17 cellular contexts compared by ENCODE assay signal in genomic region chr9:120486347-120486746, GRCh38.
DNase-seq lines count a peak whose midpoint lies in the region; FAIRE-seq and TF ChIP-seq lines count a peak whose summit lies in the region.
"Had no signal": no experiment of that assay in that cellular context is flagged by ENCODE, and none has a peak within 500 bp of the region (broad histone marks: within the 10 kb centered on the region; RNA-seq: fewer than 3 reads in every experiment).

No MANE protein-coding gene starts in this region.

- no peak overlapping the region for H2AFZ ChIP-seq in mesenchymal stem cell (ENCODE audit: low read depth, low read length)

- H3K4ac ChIP-seq in mesenchymal stem cell (ENCODE audit: low read depth in 1 of 2, low read length in 2 of 2), result no peak overlapping the region

- H2BK12ac ChIP-seq in mesenchymal stem cell (ENCODE audit: low read length in 2 of 2), result no peak overlapping the region

- no peak overlapping the region for H2AK5ac ChIP-seq in mesenchymal stem cell (ENCODE audit: low read length, severe bottlenecking)

- FAIRE-seq in bronchial epithelial cell (lab: Jason Lieb, UNC), result no peak
- FAIRE-seq: frontal cortex had no signal

- H3K27ac ChIP-seq in mesenchymal stem cell (ENCODE audit: low read length, poor library complexity, severe bottlenecking), result no peak overlapping the region
- H3K27ac ChIP-seq in esophagus squamous epithelium, result peak overlapping the region in 2 of 4 donors; percentile 1 to 51

- H3K4me2 ChIP-seq in mesenchymal stem cell (ENCODE audit: low read length, poor library complexity, severe bottlenecking), result no peak overlapping the region

- TF ChIP-seq CTCF in bronchial epithelial cell (IDR thresholded peaks at IDR 0.05; ENCODE audit: insufficient read depth, low read length, severe bottlenecking) (no peak), esophagus squamous epithelium (IDR thresholded peaks at IDR 0.05) (no peak), lower leg skin (IDR thresholded peaks at IDR 0.05) (no peak)

- WGBS in mesenchymal stem cell, result 93% methylated on average over 4 of the region's 4 CpGs
- WGBS in esophagus squamous epithelium, 2 donors, result 55 to 68% methylated on average over 4 of the region's 4 CpGs
- WGBS in lower leg skin, 2 donors, result 42% methylated on average over 4 of the region's 4 CpGs

- H3K9ac ChIP-seq in mesenchymal stem cell (ENCODE audit: low read length), result peak overlapping the region; percentile 44

- H3K9me3 ChIP-seq in mesenchymal stem cell (ENCODE audit: control insufficient read depth, low read length) (no peaks in the 10 kb centered on the region), esophagus squamous epithelium (no peaks in the 10 kb centered on the region)

- H3K4me1 ChIP-seq in mesenchymal stem cell (ENCODE audit: control insufficient read depth, insufficient read depth, low read depth, low read length) (no peaks in the 10 kb centered on the region), esophagus squamous epithelium (peaks cover 4 to 27% (median 11%) of the 10 kb centered on the region in 3 donors)

- H3K79me1 ChIP-seq in mesenchymal stem cell (replicated peaks; ENCODE audit: low read length, poor library complexity, severe bottlenecking), result peaks cover 13% of the 10 kb centered on the region

- H4K91ac ChIP-seq in mesenchymal stem cell (ENCODE audit: low read length), result no peak overlapping the region

- peak; percentile 52 for DNase-seq in NCI-H510A treated with DMSO at 0.1 percent for 48 hours (lab: John Stamatoyannopoulos, UW)
- DNase-seq in NCI-H510A (lab: John Stamatoyannopoulos, UW), result no peak
- peak; percentile 46 for DNase-seq in GM04504 (ENCODE audit: low read depth)
- peak; percentile 47 for DNase-seq in bronchial epithelial cell (ENCODE audit: low read depth)
- DNase-seq in mesenchymal stem cell, result no peak
- DNase-seq in esophagus squamous epithelium (lab: John Stamatoyannopoulos, UW), result no peak
- no peak for DNase-seq in NCI-H146 treated with DMSO at 0.1 percent for 48 hours (lab: John Stamatoyannopoulos, UW; ENCODE audit: unreplicated experiment)
- DNase-seq in lower leg skin (ENCODE audit: low spot score in 2 of 2), result no peak
- DNase-seq: activated CD4-positive, alpha-beta T cell treated with anti-CD3 and anti-CD28 coated beads for 4 hours; activated gamma-delta T cell treated with Interleukin-2 at 50 U/mL for 16 hours; anterior cingulate cortex; CD4-positive, alpha-beta T cell; kidney glomerular epithelial cell; stimulated activated CD4-positive, alpha-beta T cell treated with anti-CD3 and anti-CD28 coated beads, Interleukin-15, amount 100 ng/mL, for 24 hours; stimulated activated naive B cell treated with anti-CD40 and anti-IgM and Interleukin-4, amounts not matched to agents 10 μg/mL and 1 μg/mL and 100 μg/mL, for 72 hours; trophoblast cell had no signal

- no peak overlapping the region for H3K23ac ChIP-seq in mesenchymal stem cell (ENCODE audit: low read length in 2 of 2)

- H2BK120ac ChIP-seq in mesenchymal stem cell (ENCODE audit: low read depth, low read length), result no peak overlapping the region

- H3K4me3 ChIP-seq in bronchial epithelial cell (ENCODE audit: low read depth, low read length) (no peak overlapping the region), mesenchymal stem cell (ENCODE audit: insufficient read depth in 1 of 2, low read depth in 1 of 2, low read length in 2 of 2) (no peak overlapping the region), esophagus squamous epithelium (no peak overlapping the region), lower leg skin (ENCODE audit: low read depth, poor library complexity, severe bottlenecking) (no peak overlapping the region)

- H3K27me3 ChIP-seq in bronchial epithelial cell (ENCODE audit: control insufficient read depth, insufficient read depth, low read length) (no peaks in the 10 kb centered on the region), mesenchymal stem cell (ENCODE audit: control insufficient read depth in 1 of 2, insufficient read depth in 1 of 2, low read length in 2 of 2) (no peaks in the 10 kb centered on the region), esophagus squamous epithelium (no peaks in the 10 kb centered on the region)

- no peak overlapping the region for H2BK15ac ChIP-seq in mesenchymal stem cell (ENCODE audit: low read depth, poor library complexity, severe bottlenecking)

- TF ChIP-seq POLR2A in esophagus squamous epithelium (IDR thresholded peaks at IDR 0.05) (no peak), lower leg skin (IDR thresholded peaks at IDR 0.05) (no peak)

- no peak overlapping the region for H3K14ac ChIP-seq in mesenchymal stem cell (ENCODE audit: low read length in 2 of 2)

- H3K18ac ChIP-seq in mesenchymal stem cell (ENCODE audit: low read depth in 1 of 2, low read length in 2 of 2), result no peak overlapping the region

- no peak overlapping the region for H2BK5ac ChIP-seq in mesenchymal stem cell (ENCODE audit: low read depth, low read length, poor library complexity, severe bottlenecking)

- H3K36me3 ChIP-seq in bronchial epithelial cell (ENCODE audit: control insufficient read depth, insufficient read depth, low read length) (peaks cover 4% of the 10 kb centered on the region), mesenchymal stem cell (ENCODE audit: control insufficient read depth in 1 of 2, insufficient read depth in 2 of 2, low read depth in 1 of 2, low read length in 2 of 2) (peaks cover 24 to 29% of the 10 kb centered on the region in 2 experiments), esophagus squamous epithelium (peaks cover 0 to 84% (median 0%) of the 10 kb centered on the region in 3 donors)

- intact Hi-C loops in esophagus squamous epithelium (cut with DNase I), result no loop called here
- intact Hi-C loops in lower leg skin (cut with DNase I; ENCODE audit: low total_unique reads), result no loop called here

- H4K8ac ChIP-seq in mesenchymal stem cell (ENCODE audit: low read length), result no peak overlapping the region

Comparison
In these comparisons a context has a peak if more than half of its experiments do, and no peak if none do; other contexts are left out.
1. DNase-seq: peak in NCI-H510A treated with DMSO at 0.1 percent for 48 hours (single experiment), GM04504 (single experiment) and bronchial epithelial cell (single experiment); none in NCI-H510A (single experiment), mesenchymal stem cell (single experiment), esophagus squamous epithelium (single experiment), NCI-H146 treated with DMSO at 0.1 percent for 48 hours (single experiment) and lower leg skin (0 of 2).